In genomic region chr16:65655802-65656201, GRCh38 we compare ENCODE assay signal across 22 cellular contexts.
A peak's percentile ranks its signal among the peaks of the same experiment; 100 is the strongest.
DNase-seq lines count a peak whose midpoint lies in the region; ATAC-seq and TF ChIP-seq lines count a peak whose summit lies in the region.
"Had no signal": no experiment of that assay in that cellular context is flagged by ENCODE, and none has a peak within 500 bp of the region (broad histone marks: within the 10 kb centered on the region; RNA-seq: fewer than 3 reads in every experiment).

No MANE protein-coding gene starts in this region.

- no peak overlapping the region for H3K4me2 ChIP-seq in neural cell (ENCODE audit: low read length)

- intact Hi-C loops in natural killer cell (cut with micrococcal nuclease) = no loop called here

- no peaks in the 10 kb centered on the region for H3K79me2 ChIP-seq in neural cell (replicated peaks; ENCODE audit: insufficient read depth, low read length)

- no peak overlapping the region for H3K4me3 Mint-ChIP-seq in natural killer cell treated with Interleukin-12 subunit alpha and Interleukin-12 subunit beta and Interleukin-15 and Interleukin-18, amount 100 ng/mL, for 72 hours
- H3K4me3 Mint-ChIP-seq in natural killer cell = no peak overlapping the region
- no peak overlapping the region for H3K4me3 Mint-ChIP-seq in WTC11

- TF ChIP-seq CTCF in natural killer cell (IDR thresholded peaks at IDR 0.05) = no peak
- TF ChIP-seq CTCF in WTC11 (IDR thresholded peaks at IDR 0.05) = no peak
- TF ChIP-seq CTCF in neural cell (IDR thresholded peaks at IDR 0.05; ENCODE audit: poor library complexity, severe bottlenecking) = no peak

- H4K20me1 ChIP-seq in neural cell (ENCODE audit: insufficient read depth) = no peaks in the 10 kb centered on the region

- no peaks in the 10 kb centered on the region for H3K27me3 ChIP-seq in neural cell (ENCODE audit: insufficient read depth, low read depth, low read length)
- H3K27me3 ChIP-seq: MG63, Peyer's patch, SJCRH30 had no signal

- H3K9me3 Mint-ChIP-seq in natural killer cell treated with Interleukin-12 subunit alpha and Interleukin-12 subunit beta and Interleukin-15 and Interleukin-18, amount 100 ng/mL, for 72 hours = no peaks in the 10 kb centered on the region
- H3K9me3 Mint-ChIP-seq in natural killer cell (peaks cover 0 to 2% of the 10 kb centered on the region in 2 donors), WTC11 (peaks cover 4% of the 10 kb centered on the region)

- no peaks in the 10 kb centered on the region for H3K36me3 ChIP-seq in neural cell (ENCODE audit: insufficient read depth, low read length)
- H3K36me3 ChIP-seq: MG63, Peyer's patch, SJCRH30 had no signal

- H3K27ac Mint-ChIP-seq in natural killer cell treated with Interleukin-12 subunit alpha and Interleukin-12 subunit beta and Interleukin-15 and Interleukin-18, amount 100 ng/mL, for 72 hours = no peak overlapping the region
- no peak overlapping the region for H3K27ac Mint-ChIP-seq in natural killer cell
- H3K27ac Mint-ChIP-seq in WTC11 = no peak overlapping the region
- H3K27ac Mint-ChIP-seq: CD14-positive monocyte had no signal

- ATAC-seq in natural killer cell treated with Interleukin-12 subunit alpha and Interleukin-12 subunit beta and Interleukin-15 and Interleukin-18, amount 100 ng/mL, for 72 hours = peak; percentile 10 to 12
- ATAC-seq in natural killer cell (no peak), WTC11 (peak; percentile 63)
- ATAC-seq: HCT116, K562 had no signal

- TF ChIP-seq RAD21 in neural cell (conservative IDR thresholded peaks at IDR 0.05) = no peak

- TF ChIP-seq EP300 in neural cell (conservative IDR thresholded peaks at IDR 0.05; ENCODE audit: poor library complexity, severe bottlenecking) = no peak

- POLR2A ChIA-PET in WTC11 (lab: Charles Lee) = interaction anchor here (0.9 kb wide), 1 partner anchor 10 kb away, joined by 3 read pairs; no protein-coding TSS in a partner anchor

- no peak overlapping the region for H3K4me3 ChIP-seq in neural cell (ENCODE audit: low read length)
- H3K4me3 ChIP-seq: K562, MG63, Peyer's patch, SJCRH30 had no signal

- H3K9me3 ChIP-seq in neural cell (ENCODE audit: low read length) = no peaks in the 10 kb centered on the region
- H3K9me3 ChIP-seq: MG63, Peyer's patch, SJCRH30 had no signal

- no peaks in the 10 kb centered on the region for H3K9me2 ChIP-seq in neural cell (ENCODE audit: insufficient read depth, low read length)

- H3F3A ChIP-seq in neural cell (ENCODE audit: insufficient read depth, low read length, poor library complexity, severe bottlenecking) = no peaks in the 10 kb centered on the region

- H3K27ac ChIP-seq in neural cell (ENCODE audit: low read length) = no peak overlapping the region
- H3K27ac ChIP-seq: Peyer's patch, SJCRH30 had no signal

- H3K36me3 Mint-ChIP-seq in natural killer cell treated with Interleukin-12 subunit alpha and Interleukin-12 subunit beta and Interleukin-15 and Interleukin-18, amount 100 ng/mL, for 72 hours = no peaks in the 10 kb centered on the region
- H3K36me3 Mint-ChIP-seq in natural killer cell = no peaks in the 10 kb centered on the region
- no peaks in the 10 kb centered on the region for H3K36me3 Mint-ChIP-seq in WTC11
- H3K36me3 Mint-ChIP-seq: CD14-positive monocyte had no signal

- H3K4me1 Mint-ChIP-seq in natural killer cell treated with Interleukin-12 subunit alpha and Interleukin-12 subunit beta and Interleukin-15 and Interleukin-18, amount 100 ng/mL, for 72 hours (ENCODE audit: low read depth in 2 of 2) = no peaks in the 10 kb centered on the region
- H3K4me1 Mint-ChIP-seq in natural killer cell = no peaks in the 10 kb centered on the region
- peaks cover 34% of the 10 kb centered on the region for H3K4me1 Mint-ChIP-seq in WTC11
- H3K4me1 Mint-ChIP-seq: CD14-positive monocyte had no signal

- no peak overlapping the region for H2AFZ ChIP-seq in neural cell (ENCODE audit: low read depth, low read length)

- no peak for DNase-seq in natural killer cell treated with Interleukin-12 subunit alpha and Interleukin-12 subunit beta and Interleukin-15 and Interleukin-18, amount 100 ng/mL, for 72 hours (ENCODE audit: low spot score)
- DNase-seq in natural killer cell (no peak), WTC11 (ENCODE audit: low spot score) (no peak), globus pallidus (ENCODE audit: low spot score) (no peak), NCI-H774 (lab: John Stamatoyannopoulos, UW) (no peak), RPMI8226 (no peak), DMS153 (lab: John Stamatoyannopoulos, UW) (no peak)
- DNase-seq: 8988T, AML-193, DMS53, GF-D8, MG63, NCI-H1417 treated with DMSO at 0.1 percent for 48 hours, NCI-H187, NCI-H510A treated with DMSO at 0.1 percent for 48 hours, NCI-H82, Peyer's patch had no signal

- CTCF ChIA-PET in WTC11 (lab: Charles Lee) = interaction anchor here (1.0 kb wide), 2 partner anchors 9 to 10 kb away, joined by 3 read pairs; no protein-coding TSS in a partner anchor

- no peak overlapping the region for H3K9ac ChIP-seq in neural cell (ENCODE audit: low read length)

- peaks cover 5 to 7% of the 10 kb centered on the region in 2 donors for H3K27me3 Mint-ChIP-seq in natural killer cell treated with Interleukin-12 subunit alpha and Interleukin-12 subunit beta and Interleukin-15 and Interleukin-18, amount 100 ng/mL, for 72 hours
- H3K27me3 Mint-ChIP-seq in natural killer cell (ENCODE audit: low read depth in 2 of 2) (peaks cover 0 to 3% of the 10 kb centered on the region in 2 donors), WTC11 (ENCODE audit: low read depth) (peaks cover 3% of the 10 kb centered on the region)

TF ChIP-seq in WTC11, 78 proteins besides CTCF, POLR2A, EP300 and RAD21:
- no peak for TF ChIP-seq KAT7 (CRISPR knock-in tag; IDR thresholded peaks at IDR 0.05; ENCODE audit: borderline replicate concordance)
- peak; percentile 82 for TF ChIP-seq ZNF423 (CRISPR knock-in tag; IDR thresholded peaks at IDR 0.05)
- TF ChIP-seq GABPB1 (CRISPR knock-in tag; IDR thresholded peaks at IDR 0.05) = no peak

TF ChIP-seq in neural cell, 6 proteins besides CTCF, POLR2A, EP300 and RAD21:
- TF ChIP-seq TAF1 (IDR thresholded peaks at IDR 0.05; ENCODE audit: low read depth) (no peak), EZH2 (IDR thresholded peaks at IDR 0.05; ENCODE audit: borderline replicate concordance, insufficient read depth, low read length, poor library complexity, severe bottlenecking) (no peak), MXI1 (conservative IDR thresholded peaks at IDR 0.05; ENCODE audit: poor library complexity, severe bottlenecking) (no peak), POLR2AphosphoS5 (IDR thresholded peaks at IDR 0.05) (peak; percentile 71)
- TF ChIP-seq, protein P1, sequence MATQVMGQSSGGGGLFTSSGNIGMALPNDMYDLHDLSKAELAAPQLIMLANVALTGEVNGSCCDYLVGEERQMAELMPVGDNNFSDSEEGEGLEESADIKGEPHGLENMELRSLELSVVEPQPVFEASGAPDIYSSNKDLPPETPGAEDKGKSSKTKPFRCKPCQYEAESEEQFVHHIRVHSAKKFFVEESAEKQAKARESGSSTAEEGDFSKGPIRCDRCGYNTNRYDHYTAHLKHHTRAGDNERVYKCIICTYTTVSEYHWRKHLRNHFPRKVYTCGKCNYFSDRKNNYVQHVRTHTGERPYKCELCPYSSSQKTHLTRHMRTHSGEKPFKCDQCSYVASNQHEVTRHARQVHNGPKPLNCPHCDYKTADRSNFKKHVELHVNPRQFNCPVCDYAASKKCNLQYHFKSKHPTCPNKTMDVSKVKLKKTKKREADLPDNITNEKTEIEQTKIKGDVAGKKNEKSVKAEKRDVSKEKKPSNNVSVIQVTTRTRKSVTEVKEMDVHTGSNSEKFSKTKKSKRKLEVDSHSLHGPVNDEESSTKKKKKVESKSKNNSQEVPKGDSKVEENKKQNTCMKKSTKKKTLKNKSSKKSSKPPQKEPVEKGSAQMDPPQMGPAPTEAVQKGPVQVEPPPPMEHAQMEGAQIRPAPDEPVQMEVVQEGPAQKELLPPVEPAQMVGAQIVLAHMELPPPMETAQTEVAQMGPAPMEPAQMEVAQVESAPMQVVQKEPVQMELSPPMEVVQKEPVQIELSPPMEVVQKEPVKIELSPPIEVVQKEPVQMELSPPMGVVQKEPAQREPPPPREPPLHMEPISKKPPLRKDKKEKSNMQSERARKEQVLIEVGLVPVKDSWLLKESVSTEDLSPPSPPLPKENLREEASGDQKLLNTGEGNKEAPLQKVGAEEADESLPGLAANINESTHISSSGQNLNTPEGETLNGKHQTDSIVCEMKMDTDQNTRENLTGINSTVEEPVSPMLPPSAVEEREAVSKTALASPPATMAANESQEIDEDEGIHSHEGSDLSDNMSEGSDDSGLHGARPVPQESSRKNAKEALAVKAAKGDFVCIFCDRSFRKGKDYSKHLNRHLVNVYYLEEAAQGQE (IDR thresholded peaks at IDR 0.05; ENCODE audit: borderline replicate concordance) = no peak

Comparison
In these comparisons a context has a peak if more than half of its experiments do, and no peak if none do; other contexts are left out.
1. ATAC-seq: peak in natural killer cell treated with Interleukin-12 subunit alpha and Interleukin-12 subunit beta and Interleukin-15 and Interleukin-18, amount 100 ng/mL, for 72 hours (2 of 2) and WTC11 (single experiment); none in natural killer cell (0 of 3).